ENCODE assay signal across 1 cellular context in the genomic region with DNA sequence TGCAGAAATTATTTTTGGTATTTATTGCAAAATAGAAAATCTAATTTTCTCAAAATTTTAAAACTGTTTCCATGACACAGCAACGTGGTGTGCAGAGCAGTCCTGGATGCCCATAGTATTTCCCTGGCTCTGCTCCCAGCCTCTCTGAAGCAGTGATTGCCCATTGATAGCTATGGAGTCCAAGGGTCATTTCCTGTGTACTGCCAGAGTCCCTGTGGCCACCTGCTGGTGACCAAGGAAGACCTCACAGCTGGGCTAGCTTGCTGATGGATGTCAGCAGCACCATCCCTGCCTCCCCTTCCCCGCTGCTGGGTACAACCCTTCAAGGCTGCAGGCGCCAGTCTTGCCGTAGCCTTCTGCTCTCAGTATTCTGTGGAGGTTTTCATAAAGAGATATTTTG.
TF ChIP-seq lines count a peak whose summit lies in the region.

No MANE protein-coding gene starts in this region.

TF ChIP-seq in HepG2, 621 proteins besides CTCF, POLR2A, EP300 and RAD21 (continued from another document and continues in another):
- TF ChIP-seq CREBL2 (CRISPR knock-in tag; IDR thresholded peaks at IDR 0.05; ENCODE audit: borderline replicate concordance), result no peak
- no peak for TF ChIP-seq NFYB (CRISPR knock-in tag; IDR thresholded peaks at IDR 0.05)
- 0 out of 2 replicates have a peak, but pooled peaks have one; percentile 29 for TF ChIP-seq HOXA9 (CRISPR knock-in tag; IDR thresholded peaks at IDR 0.05; ENCODE audit: borderline replicate concordance)
- no peak for TF ChIP-seq SP1 (IDR thresholded peaks at IDR 0.05)
- TF ChIP-seq SP1 (CRISPR knock-in tag; IDR thresholded peaks at IDR 0.05), result no peak
- TF ChIP-seq SOX6 (IDR thresholded peaks at IDR 0.05), result no peak
- no peak for TF ChIP-seq SOX6 (CRISPR knock-in tag; IDR thresholded peaks at IDR 0.05)
- no peak for TF ChIP-seq ETV6 (CRISPR knock-in tag; conservative IDR thresholded peaks at IDR 0.05)
- no peak for TF ChIP-seq ZBTB37 (CRISPR knock-in tag; IDR thresholded peaks at IDR 0.05)
- no peak for TF ChIP-seq KDM1A (CRISPR knock-in tag; IDR thresholded peaks at IDR 0.05)
- TF ChIP-seq ATF1 (CRISPR knock-in tag; IDR thresholded peaks at IDR 0.05), result no peak
- TF ChIP-seq FOSL1 (CRISPR knock-in tag; IDR thresholded peaks at IDR 0.05; ENCODE audit: borderline replicate concordance), result no peak
- TF ChIP-seq REPIN1 (CRISPR knock-in tag; IDR thresholded peaks at IDR 0.05; ENCODE audit: borderline replicate concordance, low read depth), result no peak
- no peak for TF ChIP-seq IRX3 (CRISPR knock-in tag; IDR thresholded peaks at IDR 0.05; ENCODE audit: borderline replicate concordance, low read depth)
- TF ChIP-seq, protein P1, sequence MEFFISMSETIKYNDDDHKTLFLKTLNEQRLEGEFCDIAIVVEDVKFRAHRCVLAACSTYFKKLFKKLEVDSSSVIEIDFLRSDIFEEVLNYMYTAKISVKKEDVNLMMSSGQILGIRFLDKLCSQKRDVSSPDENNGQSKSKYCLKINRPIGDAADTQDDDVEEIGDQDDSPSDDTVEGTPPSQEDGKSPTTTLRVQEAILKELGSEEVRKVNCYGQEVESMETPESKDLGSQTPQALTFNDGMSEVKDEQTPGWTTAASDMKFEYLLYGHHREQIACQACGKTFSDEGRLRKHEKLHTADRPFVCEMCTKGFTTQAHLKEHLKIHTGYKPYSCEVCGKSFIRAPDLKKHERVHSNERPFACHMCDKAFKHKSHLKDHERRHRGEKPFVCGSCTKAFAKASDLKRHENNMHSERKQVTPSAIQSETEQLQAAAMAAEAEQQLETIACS (CRISPR knock-in tag; IDR thresholded peaks at IDR 0.05), result no peak
- TF ChIP-seq, protein P2, sequence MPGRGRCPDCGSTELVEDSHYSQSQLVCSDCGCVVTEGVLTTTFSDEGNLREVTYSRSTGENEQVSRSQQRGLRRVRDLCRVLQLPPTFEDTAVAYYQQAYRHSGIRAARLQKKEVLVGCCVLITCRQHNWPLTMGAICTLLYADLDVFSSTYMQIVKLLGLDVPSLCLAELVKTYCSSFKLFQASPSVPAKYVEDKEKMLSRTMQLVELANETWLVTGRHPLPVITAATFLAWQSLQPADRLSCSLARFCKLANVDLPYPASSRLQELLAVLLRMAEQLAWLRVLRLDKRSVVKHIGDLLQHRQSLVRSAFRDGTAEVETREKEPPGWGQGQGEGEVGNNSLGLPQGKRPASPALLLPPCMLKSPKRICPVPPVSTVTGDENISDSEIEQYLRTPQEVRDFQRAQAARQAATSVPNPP (CRISPR knock-in tag; IDR thresholded peaks at IDR 0.05), result no peak
- TF ChIP-seq IKZF4 (CRISPR knock-in tag; IDR thresholded peaks at IDR 0.05; ENCODE audit: borderline replicate concordance, low read depth, not compliant biosample characterization), result no peak
- no peak for TF ChIP-seq ATAD3A (CRISPR knock-in tag; IDR thresholded peaks at IDR 0.05)
- TF ChIP-seq SIN3B (IDR thresholded peaks at IDR 0.05; ENCODE audit: low read length), result no peak
- no peak for TF ChIP-seq RBAK (CRISPR knock-in tag; IDR thresholded peaks at IDR 0.05)
- TF ChIP-seq HNF1A (IDR thresholded peaks at IDR 0.05; ENCODE audit: low read depth), result no peak
- TF ChIP-seq HNF1A (CRISPR knock-in tag; IDR thresholded peaks at IDR 0.05; ENCODE audit: borderline replicate concordance), result no peak
- no peak for TF ChIP-seq RFXANK (CRISPR knock-in tag; IDR thresholded peaks at IDR 0.05)
- TF ChIP-seq NPAS2 (CRISPR knock-in tag; IDR thresholded peaks at IDR 0.05; ENCODE audit: borderline replicate concordance), result no peak
- no peak for TF ChIP-seq GLI4 (CRISPR knock-in tag; IDR thresholded peaks at IDR 0.05; ENCODE audit: borderline replicate concordance)
- TF ChIP-seq ZNF605 (CRISPR knock-in tag; IDR thresholded peaks at IDR 0.05), result no peak
- no peak for TF ChIP-seq STAT6 (CRISPR knock-in tag; IDR thresholded peaks at IDR 0.05; ENCODE audit: borderline replicate concordance)
- TF ChIP-seq, protein P3, sequence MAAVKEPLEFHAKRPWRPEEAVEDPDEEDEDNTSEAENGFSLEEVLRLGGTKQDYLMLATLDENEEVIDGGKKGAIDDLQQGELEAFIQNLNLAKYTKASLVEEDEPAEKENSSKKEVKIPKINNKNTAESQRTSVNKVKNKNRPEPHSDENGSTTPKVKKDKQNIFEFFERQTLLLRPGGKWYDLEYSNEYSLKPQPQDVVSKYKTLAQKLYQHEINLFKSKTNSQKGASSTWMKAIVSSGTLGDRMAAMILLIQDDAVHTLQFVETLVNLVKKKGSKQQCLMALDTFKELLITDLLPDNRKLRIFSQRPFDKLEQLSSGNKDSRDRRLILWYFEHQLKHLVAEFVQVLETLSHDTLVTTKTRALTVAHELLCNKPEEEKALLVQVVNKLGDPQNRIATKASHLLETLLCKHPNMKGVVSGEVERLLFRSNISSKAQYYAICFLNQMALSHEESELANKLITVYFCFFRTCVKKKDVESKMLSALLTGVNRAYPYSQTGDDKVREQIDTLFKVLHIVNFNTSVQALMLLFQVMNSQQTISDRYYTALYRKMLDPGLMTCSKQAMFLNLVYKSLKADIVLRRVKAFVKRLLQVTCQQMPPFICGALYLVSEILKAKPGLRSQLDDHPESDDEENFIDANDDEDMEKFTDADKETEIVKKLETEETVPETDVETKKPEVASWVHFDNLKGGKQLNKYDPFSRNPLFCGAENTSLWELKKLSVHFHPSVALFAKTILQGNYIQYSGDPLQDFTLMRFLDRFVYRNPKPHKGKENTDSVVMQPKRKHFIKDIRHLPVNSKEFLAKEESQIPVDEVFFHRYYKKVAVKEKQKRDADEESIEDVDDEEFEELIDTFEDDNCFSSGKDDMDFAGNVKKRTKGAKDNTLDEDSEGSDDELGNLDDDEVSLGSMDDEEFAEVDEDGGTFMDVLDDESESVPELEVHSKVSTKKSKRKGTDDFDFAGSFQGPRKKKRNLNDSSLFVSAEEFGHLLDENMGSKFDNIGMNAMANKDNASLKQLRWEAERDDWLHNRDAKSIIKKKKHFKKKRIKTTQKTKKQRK (IDR thresholded peaks at IDR 0.05; ENCODE audit: low read length), result no peak
- TF ChIP-seq NAIF1 (CRISPR knock-in tag; IDR thresholded peaks at IDR 0.05; ENCODE audit: borderline replicate concordance), result no peak
- no peak for TF ChIP-seq PCBP1 (IDR thresholded peaks at IDR 0.05; ENCODE audit: borderline replicate concordance, low read depth, low read length)
- no peak for TF ChIP-seq LRRFIP1 (CRISPR knock-in tag; conservative IDR thresholded peaks at IDR 0.05)
- TF ChIP-seq ZNF432 (CRISPR knock-in tag; IDR thresholded peaks at IDR 0.05; ENCODE audit: borderline replicate concordance), result no peak
- no peak for TF ChIP-seq ZNF276 (CRISPR knock-in tag; IDR thresholded peaks at IDR 0.05; ENCODE audit: low read depth)
- no peak for TF ChIP-seq IRF9 (CRISPR knock-in tag; IDR thresholded peaks at IDR 0.05; ENCODE audit: borderline replicate concordance)
- TF ChIP-seq RELA (CRISPR knock-in tag; IDR thresholded peaks at IDR 0.05), result no peak
